1 cellular context compared by ENCODE assay signal in genomic region chr22:42934338-42934737, GRCh38.
TF ChIP-seq lines count a peak whose summit lies in the region.

No MANE protein-coding gene starts in this region.

TF ChIP-seq in K562, 482 proteins besides CTCF, POLR2A, EP300 and RAD21 (continued from another document):
- no peak for TF ChIP-seq TAL1 (IDR thresholded peaks at IDR 0.05)
- no peak for TF ChIP-seq ELF1 (tag; IDR thresholded peaks at IDR 0.05)
- no peak for TF ChIP-seq HCFC1 (IDR thresholded peaks at IDR 0.05; ENCODE audit: low read depth, low read length)
- TF ChIP-seq SFPQ (IDR thresholded peaks at IDR 0.05; ENCODE audit: low read depth, low read length) = no peak
- TF ChIP-seq DACH1 (IDR thresholded peaks at IDR 0.05; ENCODE audit: partially characterized antibody) = no peak
- TF ChIP-seq ZNF280B (CRISPR knock-in tag; IDR thresholded peaks at IDR 0.05) = no peak
- TF ChIP-seq NFRKB (IDR thresholded peaks at IDR 0.05; ENCODE audit: low read depth) = no peak
- no peak for TF ChIP-seq RBFOX2 (IDR thresholded peaks at IDR 0.05; ENCODE audit: low read depth, low read length)
- TF ChIP-seq MTA3 (IDR thresholded peaks at IDR 0.05; ENCODE audit: borderline replicate concordance) = no peak
- TF ChIP-seq ZNF277 (CRISPR knock-in tag; IDR thresholded peaks at IDR 0.05; ENCODE audit: borderline replicate concordance) = no peak
TF ChIP-seq in K562: peak in this region for 0.
